ENCODE assay signal across 9 cellular contexts in the genomic region with DNA sequence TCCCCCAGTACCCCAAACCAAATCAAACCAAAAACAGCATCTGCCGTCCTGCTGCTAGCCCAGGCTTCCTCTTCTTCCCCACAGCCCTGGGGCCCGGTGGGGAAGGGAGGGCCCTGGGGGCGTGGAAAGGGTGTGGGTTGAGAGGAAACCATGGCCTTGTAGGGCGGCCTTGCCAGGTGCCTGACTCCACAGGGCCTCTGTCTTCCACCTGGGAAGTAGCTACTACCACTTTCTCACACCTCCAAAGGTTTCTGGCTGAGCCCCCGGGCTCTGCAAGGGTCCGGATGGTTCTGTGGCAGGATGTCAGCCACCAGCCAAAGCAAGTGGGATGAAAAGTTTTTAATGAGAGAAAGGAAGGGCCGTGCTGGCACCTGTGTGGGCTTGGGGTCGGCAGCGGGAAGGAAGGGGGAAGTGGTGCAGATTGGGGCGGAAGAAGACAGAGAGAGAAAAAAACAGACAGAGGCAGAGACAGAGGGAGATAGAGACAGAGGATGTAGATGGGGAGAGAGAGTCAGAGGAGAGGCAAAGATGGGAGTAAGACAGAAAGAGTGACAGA. TPM values are rescaled to one million over a fixed set of nuclear protein-coding genes. Genes with fewer than 3 reads are reported as not detected.
DNase-seq lines count a peak whose midpoint lies in the region; ATAC-seq and FAIRE-seq lines count a peak whose summit lies in the region.
"Had no signal": no experiment of that assay in that cellular context is flagged by ENCODE, and none has a peak within 500 bp of the region (broad histone marks: within the 10 kb centered on the region; RNA-seq: fewer than 3 reads in every experiment).

No MANE protein-coding gene starts in this region.

- H3K18ac ChIP-seq in mesenchymal stem cell (ENCODE audit: low read depth in 1 of 2, low read length in 2 of 2): no peak overlapping the region

- 71% methylated on average over 7 of the region's 10 CpGs for WGBS in mesenchymal stem cell

- H3K4me2 ChIP-seq in mesenchymal stem cell (ENCODE audit: low read length, poor library complexity, severe bottlenecking): no peak overlapping the region

- no peak overlapping the region for H3K23ac ChIP-seq in mesenchymal stem cell (ENCODE audit: low read length in 2 of 2)

- H3K27me3 ChIP-seq in mesenchymal stem cell (ENCODE audit: control insufficient read depth in 1 of 2, insufficient read depth in 1 of 2, low read length in 2 of 2): no peaks in the 10 kb centered on the region

- peaks cover 5 to 12% of the 10 kb centered on the region in 2 experiments for H3K36me3 ChIP-seq in mesenchymal stem cell (ENCODE audit: control insufficient read depth in 1 of 2, insufficient read depth in 2 of 2, low read depth in 1 of 2, low read length in 2 of 2)

- peaks cover 43% of the 10 kb centered on the region for H3K79me1 ChIP-seq in mesenchymal stem cell (replicated peaks; ENCODE audit: low read length, poor library complexity, severe bottlenecking)

- peak overlapping the region; percentile 40 for H3K4me3 ChIP-seq in Jurkat, Clone E6-1 (ENCODE audit: low read length)
- no peak overlapping the region for H3K4me3 ChIP-seq in mesenchymal stem cell (ENCODE audit: insufficient read depth in 1 of 2, low read depth in 1 of 2, low read length in 2 of 2)

- H3K27ac ChIP-seq in mesenchymal stem cell (ENCODE audit: low read length, poor library complexity, severe bottlenecking): no peak overlapping the region

- ATAC-seq in HG03045 (IDR thresholded peaks at IDR 0.05; ENCODE audit: unreplicated experiment): no peak

- H2BK5ac ChIP-seq in mesenchymal stem cell (ENCODE audit: low read depth, low read length, poor library complexity, severe bottlenecking): no peak overlapping the region

- H2BK120ac ChIP-seq in mesenchymal stem cell (ENCODE audit: low read depth, low read length): no peak overlapping the region

- no peak overlapping the region for H3K9ac ChIP-seq in mesenchymal stem cell (ENCODE audit: low read length)

- H4K8ac ChIP-seq in mesenchymal stem cell (ENCODE audit: low read length): no peak overlapping the region

- no peaks in the 10 kb centered on the region for H3K9me3 ChIP-seq in mesenchymal stem cell (ENCODE audit: control insufficient read depth, low read length)

- DNase-seq in GM19239 (ENCODE audit: insufficient read length, low spot score) (peak; percentile 60), medulla oblongata (ENCODE audit: extremely low spot score) (peak; percentile 56), NCI-H187 treated with DMSO at 0.1 percent for 48 hours (lab: John Stamatoyannopoulos, UW) (no peak), mesenchymal stem cell (no peak), NCI-H1436 treated with DMSO at 0.1 percent for 48 hours (lab: John Stamatoyannopoulos, UW) (no peak)
- DNase-seq in Jurkat, Clone E6-1 (ENCODE audit: low read depth, low spot score): peak; percentile 84
- peak; percentile 49 for DNase-seq in activated CD8-positive, alpha-beta memory T cell treated with anti-CD3 and anti-CD28 coated beads, Interleukin-2, amount 50 U/mL, for 4 hours

- H2AFZ ChIP-seq in mesenchymal stem cell (ENCODE audit: low read depth, low read length): no peak overlapping the region

- H4K91ac ChIP-seq in mesenchymal stem cell (ENCODE audit: low read length): no peak overlapping the region

- peak; percentile 93 for FAIRE-seq in GM19239 (lab: Jason Lieb, UNC)
- FAIRE-seq: endothelial cell of umbilical vein had no signal

- peaks cover 2% of the 10 kb centered on the region for H3K4me1 ChIP-seq in mesenchymal stem cell (ENCODE audit: control insufficient read depth, insufficient read depth, low read depth, low read length)

- no peak overlapping the region for H3K4ac ChIP-seq in mesenchymal stem cell (ENCODE audit: low read depth in 1 of 2, low read length in 2 of 2)

- no peak overlapping the region for H2BK15ac ChIP-seq in mesenchymal stem cell (ENCODE audit: low read depth, poor library complexity, severe bottlenecking)

- H2AK5ac ChIP-seq in mesenchymal stem cell (ENCODE audit: low read length, severe bottlenecking): no peak overlapping the region

- no peak overlapping the region for H2BK12ac ChIP-seq in mesenchymal stem cell (ENCODE audit: low read length in 2 of 2)

- H3K14ac ChIP-seq in mesenchymal stem cell (ENCODE audit: low read length in 2 of 2): no peak overlapping the region

RNA-seq across cellular contexts. Expression of gene TPST2, which starts 10.5 kb away (rescaled TPM):
- polyA plus RNA-seq in Jurkat, Clone E6-1 (2012; ENCODE audit: insufficient read depth, insufficient read length): 18.2 TPM
- 15.3 TPM for polyA plus RNA-seq in mesenchymal stem cell (2013, experiment 1 of 2)
- polyA plus RNA-seq in mesenchymal stem cell (2013, experiment 2 of 2): 16.3 TPM

RNA-seq across cellular contexts. Expression of gene CRYBB1, which starts 38.4 kb away (rescaled TPM):
- not detected for polyA plus RNA-seq in Jurkat, Clone E6-1 (2012; ENCODE audit: insufficient read depth, insufficient read length)
- polyA plus RNA-seq in mesenchymal stem cell (2013, experiment 1 of 2): not detected
- polyA plus RNA-seq in mesenchymal stem cell (2013, experiment 2 of 2): not detected
- polyA plus RNA-seq: endothelial cell of umbilical vein had no signal

RNA-seq across cellular contexts. Expression of gene CRYBA4, which starts 42.4 kb away (rescaled TPM):
- not detected for polyA plus RNA-seq in Jurkat, Clone E6-1 (2012; ENCODE audit: insufficient read depth, insufficient read length)
- polyA plus RNA-seq in mesenchymal stem cell (2013, experiment 1 of 2): not detected
- not detected for polyA plus RNA-seq in mesenchymal stem cell (2013, experiment 2 of 2)
- polyA plus RNA-seq: endothelial cell of umbilical vein had no signal

Comparison
In these comparisons a context has a peak if more than half of its experiments do, and no peak if none do; other contexts are left out.
1. DNase-seq: peak in GM19239 (single experiment), Jurkat, Clone E6-1 (single experiment), activated CD8-positive, alpha-beta memory T cell treated with anti-CD3 and anti-CD28 coated beads, Interleukin-2, amount 50 U/mL, for 4 hours (single experiment) and medulla oblongata (single experiment); none in NCI-H187 treated with DMSO at 0.1 percent for 48 hours (single experiment), mesenchymal stem cell (single experiment) and NCI-H1436 treated with DMSO at 0.1 percent for 48 hours (single experiment).